ENCODE assay signal across 1 cellular context in the genomic region with DNA sequence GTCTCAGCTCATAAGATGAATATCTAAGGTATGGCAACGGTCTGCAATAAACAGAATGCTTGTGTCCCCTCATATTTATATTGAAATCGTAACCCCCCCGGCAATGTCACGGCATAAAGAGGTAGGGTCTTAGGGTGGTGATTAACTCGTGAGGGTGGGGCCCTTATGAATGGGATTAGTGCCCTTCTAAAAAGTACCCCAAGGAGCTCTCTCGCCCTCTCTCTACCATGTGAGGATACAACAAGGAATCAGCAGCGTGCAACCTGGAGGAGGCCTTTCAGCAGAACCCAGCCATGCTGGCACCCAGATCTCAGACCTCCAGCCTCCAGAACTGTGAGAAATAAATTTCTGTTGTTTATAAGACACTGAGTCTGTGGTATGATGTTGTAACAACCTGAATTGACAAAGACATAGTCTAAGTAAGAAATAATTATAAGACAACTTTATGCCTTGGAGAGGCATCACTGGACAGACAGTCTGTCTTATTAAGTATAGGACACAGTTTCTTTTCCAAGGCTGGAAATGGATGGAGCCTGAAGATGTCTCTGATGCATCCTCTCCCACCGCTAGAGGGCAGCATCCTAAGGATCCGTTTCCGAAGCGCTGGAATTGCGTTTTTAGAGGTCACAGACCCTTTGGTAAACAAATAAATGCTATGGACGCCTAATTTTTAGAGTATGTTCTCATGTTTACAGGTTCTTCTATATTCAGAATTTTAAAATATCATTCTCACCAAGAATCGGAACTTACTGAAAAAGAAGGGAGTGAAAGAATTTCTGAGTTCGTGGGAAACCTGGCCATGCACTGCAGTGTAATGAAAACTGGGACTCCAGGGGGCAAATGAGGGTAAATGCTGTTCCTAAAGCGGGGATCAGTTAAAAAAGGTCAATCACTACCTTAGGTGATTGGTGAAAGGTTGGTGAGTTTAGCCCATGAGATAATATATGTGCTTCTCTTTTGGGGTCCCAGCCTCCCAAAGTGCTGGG.
TF ChIP-seq lines count a peak whose summit lies in the region.

No MANE protein-coding gene starts in this region.

TF ChIP-seq in GM23338, 12 proteins besides CTCF, POLR2A, EP300 and RAD21 (continued from another document):
- TF ChIP-seq, protein P1, sequence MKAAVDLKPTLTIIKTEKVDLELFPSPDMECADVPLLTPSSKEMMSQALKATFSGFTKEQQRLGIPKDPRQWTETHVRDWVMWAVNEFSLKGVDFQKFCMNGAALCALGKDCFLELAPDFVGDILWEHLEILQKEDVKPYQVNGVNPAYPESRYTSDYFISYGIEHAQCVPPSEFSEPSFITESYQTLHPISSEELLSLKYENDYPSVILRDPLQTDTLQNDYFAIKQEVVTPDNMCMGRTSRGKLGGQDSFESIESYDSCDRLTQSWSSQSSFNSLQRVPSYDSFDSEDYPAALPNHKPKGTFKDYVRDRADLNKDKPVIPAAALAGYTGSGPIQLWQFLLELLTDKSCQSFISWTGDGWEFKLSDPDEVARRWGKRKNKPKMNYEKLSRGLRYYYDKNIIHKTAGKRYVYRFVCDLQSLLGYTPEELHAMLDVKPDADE (IDR thresholded peaks at IDR 0.05) = no peak
- no peak for TF ChIP-seq JUNB (IDR thresholded peaks at IDR 0.05; ENCODE audit: unreplicated experiment)
- no peak for TF ChIP-seq STAT1 (IDR thresholded peaks at IDR 0.05; ENCODE audit: unreplicated experiment)
- TF ChIP-seq POLR2AphosphoS5 (IDR thresholded peaks at IDR 0.05; ENCODE audit: low read depth) = no peak
- no peak for TF ChIP-seq ZNF331 (CRISPR knock-in tag; IDR thresholded peaks at IDR 0.05; ENCODE audit: low read depth)
